ENCODE assay signal across 23 cellular contexts in genomic region chr9:95634581-95634980, GRCh38.
"Had no signal": no experiment of that assay in that cellular context is flagged by ENCODE, and none has a peak within 500 bp of the region (broad histone marks: within the 10 kb centered on the region; RNA-seq: fewer than 3 reads in every experiment).

No MANE protein-coding gene starts in this region.

- H3K36me3 ChIP-seq: neutrophil, right atrium auricular region, thoracic aorta, tibial nerve, upper lobe of right lung, uterus had no signal

- H3K4me3 ChIP-seq: lung, right atrium auricular region, smooth muscle cell, thoracic aorta, tibial nerve, upper lobe of right lung, uterus had no signal

- H3K4me2 ChIP-seq: smooth muscle cell had no signal

- H2AFZ ChIP-seq: parathyroid adenoma had no signal

- FAIRE-seq: endometrium, frontal cortex, keratinocyte had no signal

- H3K27ac ChIP-seq: neutrophil, parathyroid adenoma, right atrium auricular region, thoracic aorta, tibial nerve, upper lobe of right lung, uterus had no signal

- H3K27me3 ChIP-seq: neutrophil, right atrium auricular region, tibial nerve, upper lobe of right lung, uterus had no signal

- H3K9me3 ChIP-seq: right atrium auricular region, thoracic aorta, upper lobe of right lung, uterus had no signal

- ATAC-seq: effector memory CD8-positive, alpha-beta T cell; naive thymus-derived CD8-positive, alpha-beta T cell; sciatic nerve; stimulated activated memory B cell treated with anti-CD40 and anti-IgM and Interleukin-4, amounts not matched to agents 10 μg/mL and 1 μg/mL and 100 μg/mL, for 72 hours; stimulated activated naive CD8-positive, alpha-beta T cell treated with anti-CD3 and anti-CD28 coated beads, Interleukin-15, Interleukin-2, amounts not matched to agents 100 U/mL and 50 U/mL, for 24 hours; upper lobe of right lung had no signal

- H3K4me1 ChIP-seq: parathyroid adenoma, right atrium auricular region, tibial nerve, upper lobe of right lung, uterus had no signal

- H3K79me2 ChIP-seq: parathyroid adenoma had no signal

- H3K9ac ChIP-seq: parathyroid adenoma had no signal

- DNase-seq: cortex of kidney; effector memory CD8-positive, alpha-beta T cell; hypothalamus; immature natural killer cell; naive thymus-derived CD8-positive, alpha-beta T cell; nephron progenitor cell; stimulated activated CD4-positive, alpha-beta T cell treated with anti-CD3 and anti-CD28 coated beads, Interleukin-4, amount 100 ng/mL, for 4 hours; stimulated activated naive CD8-positive, alpha-beta T cell treated with anti-CD3 and anti-CD28 coated beads, Interleukin-15, Interleukin-2, amounts not matched to agents 100 U/mL and 50 U/mL, for 24 hours; substantia nigra; upper lobe of right lung; uterus had no signal
